ENCODE assay signal across 2 cellular contexts in genomic region chr4:75165100-75165499, GRCh38.
DNase-seq lines count a peak whose midpoint lies in the region; ATAC-seq, FAIRE-seq and TF ChIP-seq lines count a peak whose summit lies in the region.
"Not testable (repeated sequence)": the region's sequence is repeated elsewhere in the genome, so short reads cannot be mapped to it uniquely, and the experiment has no call there.

No MANE protein-coding gene starts in this region.

- POLR2A ChIA-PET in HEK293 (lab: Yijun Ruan, JAX); K562 (lab: Yijun Ruan, JAX): not testable (repeated sequence)

- H3K36me3 ChIP-seq in HEK293 (ENCODE audit: control insufficient read depth in 2 of 2, insufficient read depth in 1 of 2, low read length in 2 of 2); K562 (ENCODE audit: control insufficient read depth, insufficient read depth, low read length): not testable (repeated sequence)

- CTCF ChIA-PET in HEK293 (lab: Yijun Ruan, JAX); K562 (lab: Yijun Ruan, JAX; ENCODE audit: low intra/inter-chr PET ratio): not testable (repeated sequence)

- not testable (repeated sequence) for H4K20me1 ChIP-seq in K562 (replicated peaks; ENCODE audit: control insufficient read depth, insufficient read depth, low read length)

- H3K4me1 ChIP-seq in HEK293 (ENCODE audit: control insufficient read depth, insufficient read depth, low read length); K562 (replicated peaks in 1 of 2; ENCODE audit: control insufficient read depth in 2 of 2, insufficient read depth in 2 of 2, low read length in 2 of 2): not testable (repeated sequence)

- in situ Hi-C loops in K562 (cut with MboI), result not testable (repeated sequence)

- intact Hi-C loops in K562 (cut with micrococcal nuclease), result not testable (repeated sequence)

- not testable (repeated sequence) for H3K4me2 ChIP-seq in K562 (ENCODE audit: insufficient read depth, low read length)

- H3K79me2 ChIP-seq in K562 (ENCODE audit: control insufficient read depth, insufficient read depth, low read length), result not testable (repeated sequence)

- not testable (repeated sequence) for H3K9ac ChIP-seq in K562 (ENCODE audit: insufficient read depth in 1 of 2, low read depth in 2 of 2, low read length in 2 of 2)

- ATAC-seq in K562, result not testable (repeated sequence)

- TF ChIP-seq CTCF in HEK293 (tag by site-specific recombination; IDR thresholded peaks at IDR 0.05); K562 (IDR thresholded peaks at IDR 0.05 in 2 of 3, conservative IDR thresholded peaks at IDR 0.05 in 1 of 3; ENCODE audit: insufficient read depth in 2 of 3, low read depth in 1 of 3, low read length in 3 of 3): not testable (repeated sequence)

- DNase-seq in K562 (ENCODE audit: extremely low read depth in 1 of 4, low spot score in 3 of 4), result not testable (repeated sequence)

- H2AFZ ChIP-seq in K562 (ENCODE audit: low read depth, low read length), result not testable (repeated sequence)

- H3K27ac ChIP-seq in HEK293 (ENCODE audit: extremely low read depth, low read depth, low read length); K562 (ENCODE audit: extremely low read depth, low read depth, low read length): not testable (repeated sequence)

- TF ChIP-seq EP300 in K562 (IDR thresholded peaks at IDR 0.05; ENCODE audit: low read length), result not testable (repeated sequence)

- H3K9me1 ChIP-seq in K562 (ENCODE audit: control insufficient read depth, insufficient read depth, low read length), result not testable (repeated sequence)

- FAIRE-seq in K562 (lab: Jason Lieb, UNC), result not testable (repeated sequence)

- 7% methylated on average over 2 of the region's 2 CpGs for WGBS in K562 (ENCODE audit: insufficient coverage, low coverage, missing lambda C conversion rate)

- TF ChIP-seq POLR2A in K562 (conservative IDR thresholded peaks at IDR 0.05), result not testable (repeated sequence)

- BruUV-seq in K562 (replicated peaks; lab: Mats Ljungman, UMichigan), result not testable (repeated sequence)

- H3K9me3 ChIP-seq in HEK293 (ENCODE audit: control insufficient read depth, insufficient read depth, low read depth, low read length); K562 (replicated peaks; ENCODE audit: control insufficient read depth, insufficient read depth, low read depth, low read length): not testable (repeated sequence)

- TF ChIP-seq RAD21 in K562 (CRISPR knock-in tag; conservative IDR thresholded peaks at IDR 0.05 in 1 of 2, IDR thresholded peaks at IDR 0.05 in 1 of 2), result not testable (repeated sequence)

- H3K27me3 ChIP-seq in K562 (ENCODE audit: control insufficient read depth in 2 of 2, insufficient read depth in 2 of 2, low read length in 2 of 2), result not testable (repeated sequence)

- not testable (repeated sequence) for H3K4me3 ChIP-seq in HEK293 (ENCODE audit: low read depth, low read length); K562

TF ChIP-seq in HEK293, 187 proteins besides CTCF, POLR2A, EP300 and RAD21:
- peak; percentile 59; the same call in 1 of the 2 replicates for TF ChIP-seq ZNF146 (tag by site-specific recombination; IDR thresholded peaks at IDR 0.05)

TF ChIP-seq in K562, 482 proteins besides CTCF, POLR2A, EP300 and RAD21:
- TF ChIP-seq ZNF146 (CRISPR knock-in tag; IDR thresholded peaks at IDR 0.05; ENCODE audit: unreplicated experiment), result peak; percentile 52
